In genomic region chr5:69343083-69343482, GRCh38 we compare ENCODE assay signal across 30 cellular contexts. TPM values are rescaled to one million over a fixed set of nuclear protein-coding genes. Genes with fewer than 3 reads are reported as not detected.
DNase-seq lines count a peak whose midpoint lies in the region; ATAC-seq and TF ChIP-seq lines count a peak whose summit lies in the region.
"Had no signal": no experiment of that assay in that cellular context is flagged by ENCODE, and none has a peak within 500 bp of the region (broad histone marks: within the 10 kb centered on the region; RNA-seq: fewer than 3 reads in every experiment).

No MANE protein-coding gene starts in this region.

- TF ChIP-seq CTCF in C4-2B (conservative IDR thresholded peaks at IDR 0.05): no peak
- no peak for TF ChIP-seq CTCF in LNCaP clone FGC (IDR thresholded peaks at IDR 0.05; ENCODE audit: control insufficient read depth, extremely low read depth, insufficient read depth)

- peak overlapping the region; percentile 49 for H3K27ac ChIP-seq in C4-2B
- H3K27ac ChIP-seq: 22Rv1; A549; BLaER1; BLaER1 treated with 17β-estradiol and CSF1 and Interleukin-3, amounts not matched to agents 10 nM and 100 nM had no signal

- intact Hi-C loops in left cardiac atrium (cut with DNase I): no loop called here

- no peak overlapping the region for H3K4me3 ChIP-seq in LNCaP clone FGC (ENCODE audit: low read depth, low read length)
- H3K4me3 ChIP-seq: A549; BLaER1; BLaER1 treated with 17β-estradiol and CSF1 and Interleukin-3, amounts not matched to agents 10 nM and 100 nM had no signal

- DNase-seq in LNCaP clone FGC (ENCODE audit: low read depth) (peak; percentile 68), left lobe of liver (ENCODE audit: low spot score) (no peak), left cardiac atrium (no peak)
- DNase-seq: 8988T; ACHN; AML-193; BE2C; C1 segment of cervical spinal cord; Caco-2; Calu3; CD4-positive, alpha-beta memory T cell; CD4-positive, alpha-beta T cell; CD4-positive, CD25-positive, alpha-beta regulatory T cell; CD8-positive, alpha-beta memory T cell; CD8-positive, alpha-beta T cell; COR-L47; DMS 273 treated with DMSO at 0.1 percent for 48 hours; DMS153; DMS53; DMS79; DMS79 treated with DMSO at 0.1 percent for 48 hours; DND-41; EL had no signal

- peak; percentile 80 for ATAC-seq in esophagus mucosa
- ATAC-seq in GM19467 (IDR thresholded peaks at IDR 0.05; ENCODE audit: unreplicated experiment): no peak
- no peak for ATAC-seq in left lobe of liver
- ATAC-seq in left cardiac atrium: no peak
- ATAC-seq: A549; CD8-positive, alpha-beta T cell had no signal

RNA-seq across cellular contexts. Expression of gene CCDC125, which starts 10.5 kb away (rescaled TPM):
- total RNA-seq in esophagus mucosa: 5.2 TPM
- 18.6 TPM for total RNA-seq in left lobe of liver
- 1 to 10 TPM; 3.5 to 3.7 TPM for total RNA-seq in left cardiac atrium

RNA-seq across cellular contexts. Expression of gene AK6, which starts 26.2 kb away (rescaled TPM):
- total RNA-seq in esophagus mucosa (15.6 TPM), left lobe of liver (18.8 TPM), left cardiac atrium (10 to 100 TPM; 34.4 to 36.1 TPM)

RNA-seq across cellular contexts. Expression of gene TAF9, which starts 26.2 kb away (rescaled TPM):
- total RNA-seq in esophagus mucosa: 49.7 TPM
- total RNA-seq in left lobe of liver: 20.0 TPM
- 10 to 100 TPM; 31.2 to 42.1 TPM for total RNA-seq in left cardiac atrium

RNA-seq across cellular contexts. Expression of gene RAD17, which starts 26.5 kb away (rescaled TPM):
- total RNA-seq in esophagus mucosa (14.0 TPM), left lobe of liver (8.9 TPM), left cardiac atrium (10 to 100 TPM; 15.0 to 17.4 TPM)
